Comparison of ENCODE assay signal across 18 cellular contexts in the genomic region with DNA sequence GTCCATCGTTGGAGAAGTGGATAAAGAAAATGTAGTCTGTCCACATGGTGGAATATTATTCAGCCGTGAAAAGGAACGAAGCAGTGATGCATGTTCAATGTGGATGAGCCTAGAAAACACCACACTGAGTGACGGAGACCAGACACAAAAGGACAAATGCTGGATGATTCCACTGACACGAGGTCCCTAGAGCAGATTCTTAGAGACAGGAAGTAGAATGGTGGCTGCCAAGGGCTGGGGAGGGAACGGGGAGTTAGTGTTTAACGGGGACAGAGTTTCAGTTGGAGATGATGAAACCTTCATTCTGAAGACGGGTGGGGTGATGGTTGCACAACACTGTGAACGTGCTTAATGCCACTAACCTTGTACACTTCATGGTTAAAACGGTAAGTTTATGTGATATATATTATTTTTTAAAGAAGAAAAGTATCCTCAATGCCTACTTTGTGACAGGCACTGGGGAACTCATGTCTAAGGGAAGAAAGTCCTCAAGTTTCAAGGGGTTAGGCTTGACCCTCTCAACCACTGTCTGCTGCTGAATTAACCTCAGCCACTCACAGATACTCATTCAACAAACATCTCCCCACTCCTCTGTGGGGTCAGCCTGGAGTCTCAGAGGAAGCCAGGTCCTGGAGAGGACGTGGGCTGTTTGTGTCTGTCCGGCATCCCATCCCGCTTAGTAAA. TPM values are rescaled to one million over a fixed set of nuclear protein-coding genes. Genes with fewer than 3 reads are reported as not detected.
DNase-seq lines count a peak whose midpoint lies in the region; ATAC-seq and TF ChIP-seq lines count a peak whose summit lies in the region.
"Had no signal": no experiment of that assay in that cellular context is flagged by ENCODE, and none has a peak within 500 bp of the region (broad histone marks: within the 10 kb centered on the region; RNA-seq: fewer than 3 reads in every experiment).

No MANE protein-coding gene starts in this region.

- BruUV-seq in HCT116 (replicated peaks; lab: Mats Ljungman, UMichigan), result no TSS peak

- H3K36me3 ChIP-seq in ACC112 (ENCODE audit: insufficient read depth, low read length), result no peaks in the 10 kb centered on the region
- H3K36me3 ChIP-seq in HCT116 (ENCODE audit: control insufficient read depth in 1 of 2, insufficient read depth in 2 of 2, low read length in 2 of 2), result no peaks in the 10 kb centered on the region; a peak in 1 of 4 replicates
- H3K36me3 ChIP-seq in MG63, result no peaks in the 10 kb centered on the region

- RAD21 ChIA-PET in HCT116 (lab: Charles Lee; ENCODE audit: low non-redundant PET in 1 of 2, low total read pairs in 2 of 2, uncharacterized antibody in 2 of 2, unreplicated experiment in 2 of 2), result no interaction called here

- no peak for TF ChIP-seq RAD21 in HCT116 (IDR thresholded peaks at IDR 0.05; ENCODE audit: low read depth)

- no peaks in the 10 kb centered on the region for H3K4me1 ChIP-seq in ACC112 (ENCODE audit: control insufficient read depth, insufficient read depth, low read length, unreplicated experiment)
- no peaks in the 10 kb centered on the region for H3K4me1 ChIP-seq in HCT116 (ENCODE audit: control insufficient read depth in 1 of 2, insufficient read depth in 2 of 2, low read length in 2 of 2)

- H3K4me3 ChIP-seq in ACC112 (ENCODE audit: low read depth, low read length) (no peak overlapping the region), HCT116 (replicated peaks in 1 of 2; ENCODE audit: low read depth in 1 of 2, low read length in 2 of 2) (no peak overlapping the region), MG63 (no peak overlapping the region)

- no peaks in the 10 kb centered on the region for H3K36me3 Mint-ChIP-seq in osteocyte (ENCODE audit: unreplicated experiment)
- H3K36me3 Mint-ChIP-seq: activated naive CD8-positive, alpha-beta T cell treated with anti-CD3 and anti-CD28 coated beads, Interleukin-2, amount 10 ng/mL, durations not matched to agents 7 days and 5 days; immature natural killer cell; stimulated activated effector memory CD8-positive, alpha-beta T cell treated with anti-CD3 and anti-CD28 coated beads, Interleukin-12 subunit alpha, Interleukin-12 subunit beta, amount 100 ng/mL, for 72 hours had no signal

- no peak overlapping the region for H3K9ac ChIP-seq in HCT116 (ENCODE audit: low read length)

- no peaks in the 10 kb centered on the region for H3K9me2 ChIP-seq in HCT116 (ENCODE audit: insufficient read depth)

- H3K9me3 Mint-ChIP-seq in osteocyte (ENCODE audit: unreplicated experiment), result no peaks in the 10 kb centered on the region
- H3K9me3 Mint-ChIP-seq: activated naive CD8-positive, alpha-beta T cell treated with anti-CD3 and anti-CD28 coated beads, Interleukin-2, amount 10 ng/mL, durations not matched to agents 7 days and 5 days; immature natural killer cell; stimulated activated effector memory CD8-positive, alpha-beta T cell treated with anti-CD3 and anti-CD28 coated beads, Interleukin-12 subunit alpha, Interleukin-12 subunit beta, amount 100 ng/mL, for 72 hours had no signal

- H3K4me2 ChIP-seq in HCT116 (ENCODE audit: low read length), result no peak overlapping the region

- POLR2A ChIA-PET in HCT116 (lab: Charles Lee), result no interaction called here

- no peak overlapping the region for H3K27ac Mint-ChIP-seq in osteocyte (ENCODE audit: unreplicated experiment)
- H3K27ac Mint-ChIP-seq: activated naive CD8-positive, alpha-beta T cell treated with anti-CD3 and anti-CD28 coated beads, Interleukin-2, amount 10 ng/mL, durations not matched to agents 7 days and 5 days; stimulated activated effector memory CD8-positive, alpha-beta T cell treated with anti-CD3 and anti-CD28 coated beads, Interleukin-12 subunit alpha, Interleukin-12 subunit beta, amount 100 ng/mL, for 72 hours had no signal

- H3K4me3 Mint-ChIP-seq in osteocyte (ENCODE audit: unreplicated experiment), result no peak overlapping the region
- H3K4me3 Mint-ChIP-seq: activated naive CD8-positive, alpha-beta T cell treated with anti-CD3 and anti-CD28 coated beads, Interleukin-2, amount 10 ng/mL, durations not matched to agents 7 days and 5 days; stimulated activated effector memory CD8-positive, alpha-beta T cell treated with anti-CD3 and anti-CD28 coated beads, Interleukin-12 subunit alpha, Interleukin-12 subunit beta, amount 100 ng/mL, for 72 hours had no signal

- intact Hi-C loops in HCT116 (cut with micrococcal nuclease), result no loop called here

- H2AFZ ChIP-seq in ACC112 (ENCODE audit: low read length, unreplicated experiment) (no peak overlapping the region), HCT116 (ENCODE audit: low read depth, low read length, poor library complexity, severe bottlenecking) (no peak overlapping the region)

- no peaks in the 10 kb centered on the region for H3K4me1 Mint-ChIP-seq in osteocyte (ENCODE audit: unreplicated experiment)

- H3K79me2 ChIP-seq in ACC112 (ENCODE audit: control insufficient read depth, insufficient read depth, low read length, unreplicated experiment) (peaks cover 13% of the 10 kb centered on the region), HCT116 (ENCODE audit: insufficient read depth, low read length) (no peaks in the 10 kb centered on the region; the same call in 1 of the 2 replicates)

- TF ChIP-seq POLR2A in HCT116 (IDR thresholded peaks at IDR 0.05; ENCODE audit: borderline replicate concordance, extremely low read depth, insufficient read depth, insufficient read length), result no peak

- ATAC-seq in HCT116, result peak; percentile 24
- ATAC-seq in HG02981 (IDR thresholded peaks at IDR 0.05; ENCODE audit: unreplicated experiment), result no peak
- ATAC-seq: stimulated activated effector memory CD8-positive, alpha-beta T cell treated with anti-CD3 and anti-CD28 coated beads, Interleukin-12 subunit alpha, Interleukin-12 subunit beta, amount 100 ng/mL, for 72 hours had no signal

- H3K27me3 ChIP-seq in ACC112 (ENCODE audit: insufficient read depth, low read length) (no peaks in the 10 kb centered on the region), HCT116 (ENCODE audit: insufficient read depth, low read length) (no peaks in the 10 kb centered on the region), MG63 (no peaks in the 10 kb centered on the region)

- DNase-seq in HCT116 (ENCODE audit: low read depth, low spot score), result no peak
- DNase-seq in SIG-M5 treated with dmso at 0.1 percent for 504 hours (lab: John Stamatoyannopoulos, UW; ENCODE audit: unreplicated experiment), result peak; percentile 92
- DNase-seq in fibroblast of the conjunctiva (ENCODE audit: low read depth), result peak; percentile 24
- no peak for DNase-seq in SW480 (ENCODE audit: low spot score)
- DNase-seq in osteocyte (ENCODE audit: extremely low spot score, unreplicated experiment), result no peak
- no peak for DNase-seq in MG63
- DNase-seq: activated CD8-positive, alpha-beta memory T cell treated with anti-CD3 and anti-CD28 coated beads, Interleukin-2, amount 50 U/mL, for 4 hours; activated naive CD8-positive, alpha-beta T cell treated with anti-CD3 and anti-CD28 coated beads, Interleukin-2, amount 10 ng/mL, durations not matched to agents 7 days and 5 days; foreskin melanocyte; immature natural killer cell; NCI-H1436; NCI-H510A; posterior cingulate gyrus; SHP77 treated with DMSO at 0.1 percent for 48 hours; stimulated activated CD4-positive, alpha-beta T cell treated with anti-CD3 and anti-CD28 coated beads, Interleukin-4, amount 100 ng/mL, for 1 hour had no signal

- no peaks in the 10 kb centered on the region for H3K27me3 Mint-ChIP-seq in osteocyte (ENCODE audit: unreplicated experiment)

- peak overlapping the region; percentile 70 for H3K27ac ChIP-seq in ACC112 (ENCODE audit: low read depth, low read length)
- no peak overlapping the region for H3K27ac ChIP-seq in HCT116 (ENCODE audit: low read depth, low read length)

- no peak for TF ChIP-seq CTCF in HCT116 (IDR thresholded peaks at IDR 0.05 in 2 of 3, conservative IDR thresholded peaks at IDR 0.05 in 1 of 3; ENCODE audit: borderline replicate concordance in 1 of 3, insufficient read depth in 1 of 3, low read depth in 2 of 3, low read length in 2 of 3)
- TF ChIP-seq CTCF in osteocyte (IDR thresholded peaks at IDR 0.05), result no peak

- H3K9me3 ChIP-seq in HCT116 (ENCODE audit: control insufficient read depth in 1 of 2, insufficient read depth in 1 of 2, low read depth in 1 of 2, low read length in 2 of 2) (no peaks in the 10 kb centered on the region), MG63 (no peaks in the 10 kb centered on the region)

- H4K20me1 ChIP-seq in HCT116 (ENCODE audit: insufficient read depth), result no peaks in the 10 kb centered on the region

- CTCF ChIA-PET in HCT116 (lab: Charles Lee), result no interaction called here

TF ChIP-seq in HCT116, 20 proteins besides CTCF, POLR2A, EP300 and RAD21:
- no peak for TF ChIP-seq ZNF274 (IDR thresholded peaks at IDR 0.05; ENCODE audit: low read depth, low read length)
- TF ChIP-seq JUND (IDR thresholded peaks at IDR 0.05), result no peak
- no peak for TF ChIP-seq EZH2phosphoT487 (IDR thresholded peaks at IDR 0.05; ENCODE audit: borderline replicate concordance)
- no peak for TF ChIP-seq EZH2 (IDR thresholded peaks at IDR 0.05)
- no peak for TF ChIP-seq SIN3A (IDR thresholded peaks at IDR 0.05; ENCODE audit: low read depth)
- TF ChIP-seq MAX (IDR thresholded peaks at IDR 0.05), result no peak
- no peak for TF ChIP-seq SP1 (IDR thresholded peaks at IDR 0.05; ENCODE audit: low read depth)

RNA-seq across cellular contexts. Expression of gene C16orf74, which starts 17.6 kb away (rescaled TPM):
- total RNA-seq in HCT116 (2021; ENCODE audit: unreplicated experiment), result 30.0 TPM
- polyA plus RNA-seq in HCT116 (2012), result 30.2 and 35.4 TPM in 2 replicates
- 2.1 and 2.4 TPM in 2 replicates for total RNA-seq in osteocyte
- total RNA-seq in MG63 (2014; rRNA removed; shearing (Covaris generic); ENCODE audit: low replicate concordance), result 4.6 and 8.7 TPM in 2 replicates

RNA-seq across cellular contexts. Expression of gene GINS2, which starts 44.5 kb away (rescaled TPM):
- 53.3 TPM for total RNA-seq in HCT116 (2021; ENCODE audit: unreplicated experiment)
- 10.8 and 19.4 TPM in 2 replicates for polyA plus RNA-seq in HCT116 (2012)
- total RNA-seq in osteocyte, result 4.2 and 5.7 TPM in 2 replicates
- 12.8 and 19.2 TPM in 2 replicates for total RNA-seq in MG63 (2014; rRNA removed; shearing (Covaris generic); ENCODE audit: low replicate concordance)

Comparison
In these comparisons a context has a peak if more than half of its experiments do, and no peak if none do; other contexts are left out.
1. DNase-seq: peak in SIG-M5 treated with dmso at 0.1 percent for 504 hours (single experiment) and fibroblast of the conjunctiva (single experiment); none in HCT116 (single experiment), SW480 (single experiment), osteocyte (single experiment) and MG63 (single experiment).